Comparison of ENCODE assay signal across 21 cellular contexts in the genomic region with DNA sequence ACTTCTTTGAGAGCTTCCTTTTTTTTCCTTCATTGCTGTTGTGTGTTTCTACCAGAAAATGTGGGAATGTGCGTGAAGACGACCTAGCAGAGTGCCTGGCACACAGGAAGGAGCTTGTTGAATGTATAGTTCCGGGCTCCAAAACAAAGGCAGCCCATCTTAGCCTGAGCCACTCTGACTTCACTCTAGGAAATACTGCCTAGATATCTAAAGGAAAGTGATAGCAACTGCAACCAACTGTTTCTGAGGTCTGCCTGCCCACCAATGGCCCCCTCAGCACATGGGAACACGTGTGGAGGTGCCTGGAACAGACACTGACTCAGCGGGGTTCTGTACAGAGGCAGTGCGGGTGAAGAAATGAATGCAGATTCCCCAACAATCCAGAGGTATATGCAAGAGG. TPM values are rescaled to one million over a fixed set of nuclear protein-coding genes. Genes with fewer than 3 reads are reported as not detected.
DNase-seq lines count a peak whose midpoint lies in the region; ATAC-seq and TF ChIP-seq lines count a peak whose summit lies in the region.
"Had no signal": no experiment of that assay in that cellular context is flagged by ENCODE, and none has a peak within 500 bp of the region (broad histone marks: within the 10 kb centered on the region; RNA-seq: fewer than 3 reads in every experiment).

No MANE protein-coding gene starts in this region.

- H3K27me3 ChIP-seq in Loucy (ENCODE audit: insufficient read depth, low read length, poor library complexity, severe bottlenecking) (no peaks in the 10 kb centered on the region), hepatocyte (no peaks in the 10 kb centered on the region), thyroid gland (no peaks in the 10 kb centered on the region)
- H3K27me3 ChIP-seq: colonic mucosa, heart right ventricle had no signal

- peak overlapping the region; percentile 3 for H3K4me2 ChIP-seq in Loucy (ENCODE audit: low read depth, low read length, poor library complexity, severe bottlenecking)
- H3K4me2 ChIP-seq in hepatocyte, result no peak overlapping the region

- no peak for TF ChIP-seq CTCF in Loucy (conservative IDR thresholded peaks at IDR 0.05; ENCODE audit: low read length)
- no peak for TF ChIP-seq CTCF in hepatocyte (IDR thresholded peaks at IDR 0.05; ENCODE audit: poor library complexity)
- TF ChIP-seq CTCF in thyroid gland (IDR thresholded peaks at IDR 0.05), result no peak

- H3K27ac ChIP-seq in hepatocyte, result peak overlapping the region; percentile 56
- peak overlapping the region; percentile 53 to 90 (median 69) for H3K27ac ChIP-seq in thyroid gland
- H3K27ac ChIP-seq: SK-N-MC had no signal

- H3K79me2 ChIP-seq in Loucy (ENCODE audit: insufficient read depth, low read length), result peaks cover 7% of the 10 kb centered on the region
- no peaks in the 10 kb centered on the region for H3K79me2 ChIP-seq in hepatocyte

- no peaks in the 10 kb centered on the region for H3K9me2 ChIP-seq in Loucy (replicated peaks; ENCODE audit: low read depth, low read length)
- no peaks in the 10 kb centered on the region for H3K9me2 ChIP-seq in hepatocyte (replicated peaks; ENCODE audit: insufficient read depth)

- H3K9me3 ChIP-seq in Loucy (ENCODE audit: insufficient read depth, low read depth, low read length), result no peaks in the 10 kb centered on the region
- no peaks in the 10 kb centered on the region for H3K9me3 ChIP-seq in hepatocyte (ENCODE audit: low read depth)
- H3K9me3 ChIP-seq in thyroid gland, result no peaks in the 10 kb centered on the region
- H3K9me3 ChIP-seq: colonic mucosa, HAP-1, heart right ventricle had no signal

- H3K9ac ChIP-seq in Loucy (ENCODE audit: low read depth, low read length, poor library complexity, severe bottlenecking), result peak overlapping the region; percentile 40

- no peak for DNase-seq in activated T-cell treated with anti-CD3 and anti-CD28 coated beads, Interleukin-2, amount 50 U/mL, for 24 hours
- DNase-seq in activated T-cell treated with anti-CD3 and anti-CD28 coated beads for 4 hours (no peak), hepatocyte (ENCODE audit: low spot score) (no peak), thyroid gland (no peak), activated gamma-delta T cell (lab: John Stamatoyannopoulos, UW) (no peak)
- DNase-seq: activated CD8-positive, alpha-beta memory T cell treated with anti-CD3 and anti-CD28 coated beads, Interleukin-2, amount 50 U/mL, for 4 hours; anterior cingulate cortex; colonic mucosa; DMS 273 treated with DMSO at 0.1 percent for 48 hours; heart right ventricle; left cardiac atrium; NCI-H510A; PC-3 had no signal

- no peak overlapping the region for H3K4me3 Mint-ChIP-seq in activated T-cell treated with anti-CD3 and anti-CD28 coated beads, Interleukin-2, amount 50 U/mL, for 24 hours
- H3K4me3 Mint-ChIP-seq: stimulated activated effector memory CD8-positive, alpha-beta T cell treated with anti-CD3 and anti-CD28 coated beads, Interleukin-12 subunit alpha, Interleukin-12 subunit beta, amount 100 ng/mL, for 72 hours had no signal

- no peak overlapping the region for H3K4me3 ChIP-seq in Loucy (ENCODE audit: low read length, poor library complexity, severe bottlenecking)
- H3K4me3 ChIP-seq in hepatocyte, result no peak overlapping the region
- no peak overlapping the region for H3K4me3 ChIP-seq in thyroid gland (replicated peaks in 1 of 3)
- H3K4me3 ChIP-seq: colonic mucosa, HAP-1, heart right ventricle, K562, SK-N-MC had no signal

- WGBS in hepatocyte (ENCODE audit: low lambda C conversion rate, missing lambda C conversion rate), result 77% methylated on average over 6 of the region's 6 CpGs
- 74 to 79% methylated on average over 6 of the region's 6 CpGs for WGBS in thyroid gland, 2 donors

- H4K20me1 ChIP-seq in Loucy (ENCODE audit: insufficient read depth, low read length, poor library complexity, severe bottlenecking) (no peaks in the 10 kb centered on the region), hepatocyte (ENCODE audit: insufficient read depth, poor library complexity, severe bottlenecking) (no peaks in the 10 kb centered on the region)

- H2AFZ ChIP-seq in Loucy (ENCODE audit: low read length) (no peak overlapping the region), hepatocyte (no peak overlapping the region)

- ATAC-seq in GM18909 (IDR thresholded peaks at IDR 0.05; ENCODE audit: poor library complexity, unreplicated experiment) (no peak), HG03571 (IDR thresholded peaks at IDR 0.05; ENCODE audit: unreplicated experiment) (no peak)
- ATAC-seq: esophagus mucosa; heart right ventricle; K562; left cardiac atrium; PC-3; stimulated activated effector memory CD8-positive, alpha-beta T cell treated with anti-CD3 and anti-CD28 coated beads, Interleukin-12 subunit alpha, Interleukin-12 subunit beta, amount 100 ng/mL, for 72 hours had no signal

- no peak for TF ChIP-seq POLR2A in thyroid gland (IDR thresholded peaks at IDR 0.05)

- no peaks in the 10 kb centered on the region for H3K27me3 Mint-ChIP-seq in activated T-cell treated with anti-CD3 and anti-CD28 coated beads, Interleukin-2, amount 50 U/mL, for 24 hours

- peak overlapping the region; percentile 20 for H3K27ac Mint-ChIP-seq in activated T-cell treated with anti-CD3 and anti-CD28 coated beads, Interleukin-2, amount 50 U/mL, for 24 hours
- H3K27ac Mint-ChIP-seq: stimulated activated effector memory CD8-positive, alpha-beta T cell treated with anti-CD3 and anti-CD28 coated beads, Interleukin-12 subunit alpha, Interleukin-12 subunit beta, amount 100 ng/mL, for 72 hours had no signal

- H3K4me1 Mint-ChIP-seq in activated T-cell treated with anti-CD3 and anti-CD28 coated beads, Interleukin-2, amount 50 U/mL, for 24 hours (ENCODE audit: low read depth), result peaks cover 82% of the 10 kb centered on the region

- intact Hi-C loops in thyroid gland (cut with DNase I), result no loop called here

- H3K9me3 Mint-ChIP-seq in activated T-cell treated with anti-CD3 and anti-CD28 coated beads, Interleukin-2, amount 50 U/mL, for 24 hours, result no peaks in the 10 kb centered on the region
- H3K9me3 Mint-ChIP-seq: stimulated activated effector memory CD8-positive, alpha-beta T cell treated with anti-CD3 and anti-CD28 coated beads, Interleukin-12 subunit alpha, Interleukin-12 subunit beta, amount 100 ng/mL, for 72 hours had no signal

- H3K36me3 ChIP-seq in Loucy (ENCODE audit: insufficient read depth, low read length) (no peaks in the 10 kb centered on the region), hepatocyte (replicated peaks; ENCODE audit: insufficient read depth, low read depth) (no peaks in the 10 kb centered on the region), thyroid gland (no peaks in the 10 kb centered on the region)
- H3K36me3 ChIP-seq: colonic mucosa, HAP-1 had no signal

- H3F3A ChIP-seq in Loucy (ENCODE audit: low read depth), result peaks cover 22% of the 10 kb centered on the region

- peaks cover 81% of the 10 kb centered on the region for H3K4me1 ChIP-seq in Loucy (ENCODE audit: insufficient read depth, low read length, poor library complexity, severe bottlenecking)
- peaks cover 50% of the 10 kb centered on the region for H3K4me1 ChIP-seq in hepatocyte (ENCODE audit: insufficient read depth)
- H3K4me1 ChIP-seq in thyroid gland, result peaks cover 54 to 75% of the 10 kb centered on the region in 2 donors
- H3K4me1 ChIP-seq: HAP-1 had no signal

- H3K36me3 Mint-ChIP-seq in activated T-cell treated with anti-CD3 and anti-CD28 coated beads, Interleukin-2, amount 50 U/mL, for 24 hours (ENCODE audit: low read depth), result peaks cover 34% of the 10 kb centered on the region

RNA-seq across cellular contexts. Expression of a gene that starts 14.7 kb away (rescaled TPM):
- 376 and 397 TPM in 2 replicates for total RNA-seq in hepatocyte
- polyA plus RNA-seq in hepatocyte, result 330 and 351 TPM in 2 replicates
- 100 to 1,000 TPM; 301 to 513 (median 421) TPM for total RNA-seq in thyroid gland

RNA-seq across cellular contexts. Expression of a gene that starts 42.6 kb away (rescaled TPM):
- total RNA-seq in hepatocyte (40.5 and 41.7 TPM in 2 replicates), thyroid gland (10 to 100 TPM; 21.2 to 40.2 (median 26.5) TPM)
- polyA plus RNA-seq in hepatocyte, result 16.5 and 17.1 TPM in 2 replicates
